In the genomic region with DNA sequence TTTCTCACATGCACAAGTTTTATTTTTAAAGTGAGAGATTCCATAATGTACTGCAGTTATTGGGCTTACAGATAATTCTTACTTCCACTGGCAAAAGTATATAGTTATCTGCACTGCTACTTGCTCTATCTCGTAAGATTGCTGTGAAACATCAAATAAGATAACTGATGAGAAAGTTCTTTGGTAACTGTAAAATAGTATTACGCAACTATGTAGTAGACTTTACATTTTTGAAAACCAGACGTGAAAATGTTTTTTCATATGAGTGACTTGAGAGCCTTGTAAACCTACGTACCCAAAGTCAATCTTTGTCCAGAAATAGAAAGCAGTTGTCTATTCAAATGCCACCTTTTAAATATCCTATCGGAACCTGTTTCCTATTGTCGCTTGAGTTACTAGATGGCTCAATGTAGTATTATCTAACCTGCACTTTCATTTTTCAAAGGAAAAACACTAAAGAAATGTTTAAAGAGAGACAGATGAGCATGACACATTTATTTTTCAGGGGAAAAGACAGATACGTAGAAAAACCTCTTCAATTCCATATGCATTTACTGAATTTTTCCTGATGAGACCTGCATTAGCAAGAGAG, we compare ENCODE assay signal across 9 cellular contexts. TPM values are rescaled to one million over a fixed set of nuclear protein-coding genes. Genes with fewer than 3 reads are reported as not detected.
DNase-seq lines count a peak whose midpoint lies in the region; ATAC-seq, FAIRE-seq and TF ChIP-seq lines count a peak whose summit lies in the region.
"Had no signal": no experiment of that assay in that cellular context is flagged by ENCODE, and none has a peak within 500 bp of the region (broad histone marks: within the 10 kb centered on the region; RNA-seq: fewer than 3 reads in every experiment).

No MANE protein-coding gene starts in this region.

- H3K36me3 ChIP-seq in keratinocyte (ENCODE audit: control insufficient read depth in 2 of 2, extremely low read depth in 1 of 2, insufficient read depth in 2 of 2, low read length in 2 of 2) (no peaks in the 10 kb centered on the region), tibial artery (no peaks in the 10 kb centered on the region)

- no peak for FAIRE-seq in keratinocyte (lab: Jason Lieb, UNC)

- peak overlapping the region; percentile 97 for H3K27ac ChIP-seq in keratinocyte (ENCODE audit: control insufficient read depth, insufficient read depth, low read length)
- H3K27ac ChIP-seq in tibial artery, result peak overlapping the region in 1 of 2 donors; percentile 95

- peaks cover 3% of the 10 kb centered on the region for H3K9me1 ChIP-seq in keratinocyte (ENCODE audit: control insufficient read depth, extremely low read depth, insufficient read depth, low read length)

- TF ChIP-seq CTCF in keratinocyte (optimal IDR thresholded peaks at IDR 0.05 in 1 of 3, IDR thresholded peaks at IDR 0.05 in 1 of 3, conservative IDR thresholded peaks at IDR 0.05 in 1 of 3; ENCODE audit: extremely low read depth in 1 of 3, insufficient read depth in 2 of 3, low read length in 3 of 3) (no peak), tibial artery (IDR thresholded peaks at IDR 0.05) (no peak)

- intact Hi-C loops in tibial artery (cut with DNase I; ENCODE audit: low total_unique reads), result no loop called here

- H3K4me1 Mint-ChIP-seq in activated T-cell treated with anti-CD3 and anti-CD28 coated beads, Interleukin-2, amount 50 U/mL, for 24 hours (ENCODE audit: low read depth), result peaks cover 58% of the 10 kb centered on the region
- peaks cover 31% of the 10 kb centered on the region for H3K4me1 Mint-ChIP-seq in activated CD4-positive, alpha-beta memory T cell treated with anti-CD3 and anti-CD28 coated beads, Interleukin-2, amount 10 ng/mL, durations not matched to agents 7 days and 5 days

- peaks cover 60% of the 10 kb centered on the region for H3K79me2 ChIP-seq in keratinocyte (ENCODE audit: control insufficient read depth, insufficient read depth, low read length)

- H3K9me3 ChIP-seq in keratinocyte (ENCODE audit: control insufficient read depth, low read depth, low read length) (no peaks in the 10 kb centered on the region), tibial artery (no peaks in the 10 kb centered on the region)
- H3K9me3 ChIP-seq: body of pancreas had no signal

- no peak overlapping the region for H2AFZ ChIP-seq in keratinocyte (ENCODE audit: control insufficient read depth, low read length)

- H3K9me3 Mint-ChIP-seq in activated T-cell treated with anti-CD3 and anti-CD28 coated beads, Interleukin-2, amount 50 U/mL, for 24 hours, result no peaks in the 10 kb centered on the region
- no peaks in the 10 kb centered on the region for H3K9me3 Mint-ChIP-seq in activated CD4-positive, alpha-beta memory T cell treated with anti-CD3 and anti-CD28 coated beads, Interleukin-2, amount 10 ng/mL, durations not matched to agents 7 days and 5 days

- POLR2A ChIA-PET in activated CD4-positive, alpha-beta memory T cell treated with anti-CD3 and anti-CD28 coated beads, Interleukin-2, amount 10 ng/mL, durations not matched to agents 7 days and 5 days (lab: Charles Lee), result interaction anchor here (1.2 kb wide), 1 partner anchor 161 kb away, joined by 3 read pairs; no protein-coding TSS in a partner anchor

- DNase-seq in activated T-cell treated with anti-CD3 and anti-CD28 coated beads, Interleukin-2, amount 50 U/mL, for 24 hours, result no peak
- DNase-seq in activated T-cell treated with anti-CD3 and anti-CD28 coated beads, Interleukin-2, amount 50 U/mL, for 1 hour, result no peak
- DNase-seq in activated CD4-positive, alpha-beta memory T cell treated with anti-CD3 and anti-CD28 coated beads, Interleukin-2, amount 10 ng/mL, durations not matched to agents 7 days and 5 days, result no peak
- no peak for DNase-seq in keratinocyte (ENCODE audit: low read depth, low spot score)
- DNase-seq in tibial artery, result no peak
- no peak for DNase-seq in DMS153 (lab: John Stamatoyannopoulos, UW)
- DNase-seq in NCI-H1436 treated with DMSO at 0.1 percent for 48 hours (lab: John Stamatoyannopoulos, UW), result no peak
- DNase-seq: body of pancreas had no signal

- H3K27ac Mint-ChIP-seq in activated T-cell treated with anti-CD3 and anti-CD28 coated beads, Interleukin-2, amount 50 U/mL, for 24 hours, result peak overlapping the region; percentile 71
- H3K27ac Mint-ChIP-seq in activated CD4-positive, alpha-beta memory T cell treated with anti-CD3 and anti-CD28 coated beads, Interleukin-2, amount 10 ng/mL, durations not matched to agents 7 days and 5 days, result peak overlapping the region; percentile 7

- peak overlapping the region; percentile 99 for H3K9ac ChIP-seq in keratinocyte (ENCODE audit: control insufficient read depth, extremely low read depth, insufficient read depth, low read length)

- peak overlapping the region; percentile 96 for H3K4me2 ChIP-seq in keratinocyte (ENCODE audit: control insufficient read depth, extremely low read depth, insufficient read depth, low read depth, low read length)

- H3K4me3 ChIP-seq in keratinocyte (ENCODE audit: control insufficient read depth in 2 of 3, extremely low read depth in 1 of 3, insufficient read depth in 2 of 3, low read depth in 1 of 3, low read length in 3 of 3) (peak overlapping the region; percentile 92 to 100 (median 96)), tibial artery (peak overlapping the region; percentile 75 to 86)

- H3K27me3 Mint-ChIP-seq in activated T-cell treated with anti-CD3 and anti-CD28 coated beads, Interleukin-2, amount 50 U/mL, for 24 hours, result no peaks in the 10 kb centered on the region
- H3K27me3 Mint-ChIP-seq in activated CD4-positive, alpha-beta memory T cell treated with anti-CD3 and anti-CD28 coated beads, Interleukin-2, amount 10 ng/mL, durations not matched to agents 7 days and 5 days, result no peaks in the 10 kb centered on the region

- dilution Hi-C loops in keratinocyte (cut with MboI; ENCODE audit: extremely low pct_ligation_motif_present, low sequenced_read_pairs), result no loop called here

- CTCF ChIA-PET in activated CD4-positive, alpha-beta memory T cell treated with anti-CD3 and anti-CD28 coated beads, Interleukin-2, amount 10 ng/mL, durations not matched to agents 7 days and 5 days (lab: Charles Lee), result no interaction called here

- H3K36me3 Mint-ChIP-seq in activated T-cell treated with anti-CD3 and anti-CD28 coated beads, Interleukin-2, amount 50 U/mL, for 24 hours (ENCODE audit: low read depth), result peaks cover 31% of the 10 kb centered on the region
- peaks cover 45% of the 10 kb centered on the region for H3K36me3 Mint-ChIP-seq in activated CD4-positive, alpha-beta memory T cell treated with anti-CD3 and anti-CD28 coated beads, Interleukin-2, amount 10 ng/mL, durations not matched to agents 7 days and 5 days (ENCODE audit: low read depth)

- no peak for ATAC-seq in GM21360 (IDR thresholded peaks at IDR 0.05; ENCODE audit: unreplicated experiment)
- ATAC-seq: body of pancreas had no signal

- H3K4me1 ChIP-seq in keratinocyte (ENCODE audit: control insufficient read depth, extremely low read depth, insufficient read depth, low read length) (peaks cover 11% of the 10 kb centered on the region), tibial artery (peaks cover 0 to 54% (median 28%) of the 10 kb centered on the region in 4 donors)

- H3K4me3 Mint-ChIP-seq in activated T-cell treated with anti-CD3 and anti-CD28 coated beads, Interleukin-2, amount 50 U/mL, for 24 hours, result peak overlapping the region; percentile 98
- H3K4me3 Mint-ChIP-seq in activated CD4-positive, alpha-beta memory T cell treated with anti-CD3 and anti-CD28 coated beads, Interleukin-2, amount 10 ng/mL, durations not matched to agents 7 days and 5 days, result peak overlapping the region; percentile 87

- H4K20me1 ChIP-seq in keratinocyte (ENCODE audit: control insufficient read depth, extremely low read depth, insufficient read depth, low read length), result no peaks in the 10 kb centered on the region

- H3K27me3 ChIP-seq in keratinocyte (ENCODE audit: control insufficient read depth, extremely low read depth, insufficient read depth, low read length) (no peaks in the 10 kb centered on the region), tibial artery (no peaks in the 10 kb centered on the region)
- H3K27me3 ChIP-seq: body of pancreas had no signal

RNA-seq across cellular contexts. Expression of a gene that starts 1.6 kb away (rescaled TPM):
- total RNA-seq in activated CD4-positive, alpha-beta memory T cell treated with anti-CD3 and anti-CD28 coated beads, Interleukin-2, amount 10 ng/mL, durations not matched to agents 7 days and 5 days, result 10 to 100 TPM; 27.8 to 28.7 TPM
- 13.2 to 15.2 TPM (median 14.6 TPM) in 3 replicates for polyA plus RNA-seq in keratinocyte
- 14.7 TPM for polyA plus RNA-seq in keratinocyte (2011; ENCODE audit: low read depth)
- polyA plus RNA-seq in keratinocyte (2011; cell fraction: cytosol; rRNA removed), result 3.7 and 7.7 TPM in 2 replicates
- 16.4 and 19.3 TPM in 2 replicates for polyA plus RNA-seq in keratinocyte (2011; cell fraction: nucleus; rRNA removed)
- polyA plus RNA-seq in keratinocyte (2012; ENCODE audit: low replicate concordance), result 9.6 and 15.9 TPM in 2 replicates
- polyA minus RNA-seq in keratinocyte, result 6.6 to 36.7 TPM (median 30.8 TPM) in 3 replicates
- polyA minus RNA-seq in keratinocyte (2011; cell fraction: cytosol; rRNA and poly(A)+ RNA removed), result 10.9 TPM
- polyA minus RNA-seq in keratinocyte (2011; cell fraction: nucleus; rRNA and poly(A)+ RNA removed), result 34.1 and 60.3 TPM in 2 replicates
